ENCODE assay signal across 8 cellular contexts in genomic region chr13:48504606-48505369, GRCh38. TPM values are rescaled to one million over a fixed set of nuclear protein-coding genes. Genes with fewer than 3 reads are reported as not detected.
DNase-seq lines count a peak whose midpoint lies in the region; ATAC-seq, FAIRE-seq and TF ChIP-seq lines count a peak whose summit lies in the region.

No MANE protein-coding gene starts in this region.

- ATAC-seq in HepG2, result peak; percentile 44; the same call in 1 of the 3 replicates
- no peak for ATAC-seq in upper lobe of right lung
- no peak for ATAC-seq in omental fat pad (ENCODE audit: low FRiP score)

- no peak overlapping the region for H3K27ac ChIP-seq in HepG2 (ENCODE audit: extremely low read length, insufficient read depth, low read length)
- H3K27ac ChIP-seq in upper lobe of right lung, result peak overlapping the region; percentile 60

- peak overlapping the region; percentile 59 for H3K4me3 Mint-ChIP-seq in activated naive CD4-positive, alpha-beta T cell treated with anti-CD3 and anti-CD28 coated beads for 36 hours

- CTCF ChIA-PET in activated naive CD4-positive, alpha-beta T cell treated with anti-CD3 and anti-CD28 coated beads for 36 hours (lab: Charles Lee), result interaction anchor here (0.6 to 1.3 kb wide), 3 partner anchors 17 to 379 kb away, joined by 3 read pairs; no protein-coding TSS in a partner anchor
- CTCF ChIA-PET in HepG2 (lab: Yijun Ruan, JAX; ENCODE audit: low intra/inter-chr PET ratio, low total read pairs), result no interaction called here

- WGBS in HepG2 (ENCODE audit: low lambda C conversion rate), result 82% methylated on average over 11 of the region's 11 CpGs

- FAIRE-seq in HepG2 (lab: Jason Lieb, UNC), result no peak

- peak overlapping the region; percentile 75 for H3K27ac Mint-ChIP-seq in activated naive CD4-positive, alpha-beta T cell treated with anti-CD3 and anti-CD28 coated beads for 36 hours

- H3K36me3 ChIP-seq in HepG2 (replicated peaks in 1 of 2; ENCODE audit: control insufficient read depth in 1 of 2, insufficient read depth in 2 of 2, low read length in 2 of 2), result no peaks in the 10 kb centered on the region
- no peaks in the 10 kb centered on the region for H3K36me3 ChIP-seq in upper lobe of right lung

- H3K79me2 ChIP-seq in HepG2 (ENCODE audit: insufficient read depth, low read length), result no peaks in the 10 kb centered on the region

- H3K4me2 ChIP-seq in HepG2 (ENCODE audit: low read depth, low read length), result no peak overlapping the region

- H3K27me3 Mint-ChIP-seq in activated naive CD4-positive, alpha-beta T cell treated with anti-CD3 and anti-CD28 coated beads for 36 hours (ENCODE audit: low read depth), result no peaks in the 10 kb centered on the region

- no peak overlapping the region for H3K4me3 ChIP-seq in HepG2 (replicated peaks in 1 of 3; ENCODE audit: insufficient read depth in 1 of 3, low read depth in 2 of 3, low read length in 3 of 3)
- no peak overlapping the region for H3K4me3 ChIP-seq in upper lobe of right lung

- POLR2A ChIA-PET in HepG2 (lab: Yijun Ruan, JAX), result no interaction called here

- BruUV-seq in HepG2 (replicated peaks; lab: Mats Ljungman, UMichigan), result no TSS peak

- no peak for TF ChIP-seq RAD21 in HepG2 (CRISPR knock-in tag; IDR thresholded peaks at IDR 0.05)

- DNase-seq in stimulated activated CD4-positive, alpha-beta T cell treated with anti-CD3 and anti-CD28 coated beads, Interleukin-1b, Interleukin-23, amount 100 ng/mL, for 48 hours, result peak; percentile 35
- no peak for DNase-seq in stimulated activated CD4-positive, alpha-beta T cell treated with anti-CD3 and anti-CD28 coated beads, Interleukin-15, amount 100 ng/mL, for 24 hours
- peak; percentile 61 for DNase-seq in activated naive CD4-positive, alpha-beta T cell treated with anti-CD3 and anti-CD28 coated beads for 36 hours
- DNase-seq in HepG2 (ENCODE audit: low spot score), result no peak
- no peak for DNase-seq in upper lobe of right lung
- DNase-seq in NCI-H1694 treated with DMSO at 0.1 percent for 48 hours (lab: John Stamatoyannopoulos, UW), result no peak
- DNase-seq in NCI-H345 treated with DMSO at 0.1 percent for 48 hours (lab: John Stamatoyannopoulos, UW; ENCODE audit: unreplicated experiment), result no peak
- no peak for DNase-seq in omental fat pad (ENCODE audit: low spot score)

- H3K27me3 ChIP-seq in HepG2 (ENCODE audit: control insufficient read depth in 1 of 2, insufficient read depth in 2 of 2, low read length in 2 of 2), result no peaks in the 10 kb centered on the region; a peak in 1 of 5 replicates
- no peaks in the 10 kb centered on the region for H3K27me3 ChIP-seq in upper lobe of right lung

- in situ Hi-C loops in HepG2 (cut with HindIII; ENCODE audit: extremely low pct_ligation_motif_present, low pct_unique_long_range_greater_than_20kb), result no loop called here

- H3K4me1 Mint-ChIP-seq in activated naive CD4-positive, alpha-beta T cell treated with anti-CD3 and anti-CD28 coated beads for 36 hours (ENCODE audit: low read depth), result peaks cover 56% of the 10 kb centered on the region

- H3K9ac ChIP-seq in HepG2 (ENCODE audit: insufficient read depth, low read depth, low read length), result no peak overlapping the region

- TF ChIP-seq POLR2A in HepG2 (IDR thresholded peaks at IDR 0.05; ENCODE audit: insufficient read depth in 1 of 2, low read depth in 2 of 2, low read length in 2 of 2), result no peak

- intact Hi-C loops in activated naive CD4-positive, alpha-beta T cell treated with anti-CD3 and anti-CD28 coated beads for 36 hours (cut with micrococcal nuclease), result loop anchor here (1.0 to 2.0 kb wide), 9 partner anchors 14 to 294 kb away; no protein-coding TSS in a partner anchor
- intact Hi-C loops in HepG2 (cut with micrococcal nuclease; ENCODE audit: unreplicated experiment), result no loop called here
- intact Hi-C loops in upper lobe of right lung (cut with DNase I), result no loop called here

- peak; percentile 36 for TF ChIP-seq CTCF in HepG2 (CRISPR knock-in tag; IDR thresholded peaks at IDR 0.05)
- TF ChIP-seq CTCF in upper lobe of right lung (IDR thresholded peaks at IDR 0.05), result no peak
- TF ChIP-seq CTCF in omental fat pad (IDR thresholded peaks at IDR 0.05), result no peak

- no peaks in the 10 kb centered on the region for H4K20me1 ChIP-seq in HepG2 (ENCODE audit: insufficient read depth, low read length)

- H3K4me1 ChIP-seq in HepG2 (ENCODE audit: insufficient read depth, low read length) (0 out of 2 replicates have a peak, but pooled peaks cover 7% of the 10 kb centered on the region), upper lobe of right lung (peaks cover 41% of the 10 kb centered on the region)

- H3K9me3 Mint-ChIP-seq in activated naive CD4-positive, alpha-beta T cell treated with anti-CD3 and anti-CD28 coated beads for 36 hours, result no peaks in the 10 kb centered on the region

- no peaks in the 10 kb centered on the region for H3K36me3 Mint-ChIP-seq in activated naive CD4-positive, alpha-beta T cell treated with anti-CD3 and anti-CD28 coated beads for 36 hours (ENCODE audit: low read depth)

- H2AFZ ChIP-seq in HepG2 (ENCODE audit: low read length), result no peak overlapping the region

- H3K9me3 ChIP-seq in HepG2 (ENCODE audit: low read length) (no peaks in the 10 kb centered on the region), upper lobe of right lung (no peaks in the 10 kb centered on the region)

- TF ChIP-seq EP300 in HepG2 (IDR thresholded peaks at IDR 0.05; ENCODE audit: low read depth in 2 of 2, low read length in 2 of 2) (no peak), HepG2 (CRISPR knock-in tag; IDR thresholded peaks at IDR 0.05; ENCODE audit: borderline replicate concordance) (no peak)

TF ChIP-seq in HepG2, 621 proteins besides CTCF, POLR2A, EP300 and RAD21:
- TF ChIP-seq ZNF235 (CRISPR knock-in tag; IDR thresholded peaks at IDR 0.05; ENCODE audit: borderline replicate concordance), result no peak
- TF ChIP-seq ZNF230 (CRISPR knock-in tag; IDR thresholded peaks at IDR 0.05), result no peak
- TF ChIP-seq, protein P1, sequence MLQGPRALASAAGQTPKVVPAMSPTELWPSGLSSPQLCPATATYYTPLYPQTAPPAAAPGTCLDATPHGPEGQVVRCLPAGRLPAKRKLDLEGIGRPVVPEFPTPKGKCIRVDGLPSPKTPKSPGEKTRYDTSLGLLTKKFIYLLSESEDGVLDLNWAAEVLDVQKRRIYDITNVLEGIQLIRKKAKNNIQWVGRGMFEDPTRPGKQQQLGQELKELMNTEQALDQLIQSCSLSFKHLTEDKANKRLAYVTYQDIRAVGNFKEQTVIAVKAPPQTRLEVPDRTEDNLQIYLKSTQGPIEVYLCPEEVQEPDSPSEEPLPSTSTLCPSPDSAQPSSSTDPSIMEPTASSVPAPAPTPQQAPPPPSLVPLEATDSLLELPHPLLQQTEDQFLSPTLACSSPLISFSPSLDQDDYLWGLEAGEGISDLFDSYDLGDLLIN (CRISPR knock-in tag; IDR thresholded peaks at IDR 0.05; ENCODE audit: borderline replicate concordance), result no peak
- no peak for TF ChIP-seq ZNF205 (CRISPR knock-in tag; IDR thresholded peaks at IDR 0.05)
- no peak for TF ChIP-seq SAFB2 (CRISPR knock-in tag; IDR thresholded peaks at IDR 0.05; ENCODE audit: borderline replicate concordance, low read depth)
- TF ChIP-seq STAG1 (CRISPR knock-in tag; IDR thresholded peaks at IDR 0.05), result peak; percentile 33

RNA-seq across cellular contexts. Expression of gene RCBTB2, which starts 28.1 kb away (rescaled TPM):
- total RNA-seq in activated naive CD4-positive, alpha-beta T cell treated with anti-CD3 and anti-CD28 coated beads for 36 hours, result 1 to 10 TPM; 1.2 to 1.4 TPM
- 1.9 and 3.0 TPM in 2 replicates for total RNA-seq in HepG2 (2016; rRNA removed; fragmentation: Illumina TruSeq; extraction: Trizol)
- 0.26 and 0.40 TPM in 2 replicates for total RNA-seq in HepG2 (2016; cell fraction: cytosol; rRNA removed; fragmentation: Illumina TruSeq; extraction: Trizol; ENCODE audit: low read depth)
- total RNA-seq in HepG2 (2016; cell fraction: insoluble cytoplasmic fraction; rRNA removed; fragmentation: Illumina TruSeq; extraction: Trizol), result 2.2 and 2.8 TPM in 2 replicates
- total RNA-seq in HepG2 (2016; cell fraction: membrane; rRNA removed; fragmentation: Illumina TruSeq; extraction: Trizol), result 0.86 and 1.1 TPM in 2 replicates
- 2.0 and 4.1 TPM in 2 replicates for total RNA-seq in HepG2 (2016; cell fraction: nucleus; rRNA removed; fragmentation: Illumina TruSeq; extraction: Trizol)
- polyA plus RNA-seq in HepG2 (2011; rRNA removed), result 1.8 and 2.7 TPM in 2 replicates
- polyA plus RNA-seq in HepG2 (2011; cell fraction: cytosol; rRNA removed), result 1.3 and 1.6 TPM in 2 replicates
- polyA plus RNA-seq in HepG2 (2011; cell fraction: nucleus; rRNA removed), result 1.8 and 2.5 TPM in 2 replicates
- 1.2 and 1.6 TPM in 2 replicates for polyA plus RNA-seq in HepG2 (2012)
- polyA plus RNA-seq in HepG2 (2016; cell fraction: cytosol; fragmentation: Illumina TruSeq; extraction: Trizol; ENCODE audit: low read depth), result 0.16 and 0.17 TPM in 2 replicates
- 2.0 and 2.2 TPM in 2 replicates for polyA plus RNA-seq in HepG2 (2016; cell fraction: insoluble cytoplasmic fraction; fragmentation: Illumina TruSeq; extraction: Trizol; ENCODE audit: low read depth)
- polyA plus RNA-seq in HepG2 (2016; cell fraction: membrane; fragmentation: Illumina TruSeq; extraction: Trizol; ENCODE audit: low read depth), result 0.30 and 0.35 TPM in 2 replicates
- polyA plus RNA-seq in HepG2 (2016; cell fraction: nucleus; fragmentation: Illumina TruSeq; extraction: Trizol; ENCODE audit: insufficient read depth, low read depth), result 3.2 and 3.5 TPM in 2 replicates
- polyA minus RNA-seq in HepG2 (2011; rRNA and poly(A)+ RNA removed; ENCODE audit: low replicate concordance), result 3.5 and 3.8 TPM in 2 replicates
- 1.2 and 1.4 TPM in 2 replicates for polyA minus RNA-seq in HepG2 (2011; cell fraction: cytosol; rRNA and poly(A)+ RNA removed)
- 3.1 and 4.5 TPM in 2 replicates for polyA minus RNA-seq in HepG2 (2011; cell fraction: nucleus; rRNA and poly(A)+ RNA removed)
- total RNA-seq in upper lobe of right lung, result 18.4 TPM
- 10 to 100 TPM in 3 of 4 donors, 1 to 10 TPM in 1; 6.7 to 30.6 (median 13.0) TPM for total RNA-seq in omental fat pad

Comparison
In these comparisons a context has a peak if more than half of its experiments do, and no peak if none do; other contexts are left out.
1. DNase-seq: peak in stimulated activated CD4-positive, alpha-beta T cell treated with anti-CD3 and anti-CD28 coated beads, Interleukin-1b, Interleukin-23, amount 100 ng/mL, for 48 hours (single experiment) and activated naive CD4-positive, alpha-beta T cell treated with anti-CD3 and anti-CD28 coated beads for 36 hours (single experiment); none in stimulated activated CD4-positive, alpha-beta T cell treated with anti-CD3 and anti-CD28 coated beads, Interleukin-15, amount 100 ng/mL, for 24 hours (single experiment), HepG2 (single experiment), upper lobe of right lung (single experiment), NCI-H1694 treated with DMSO at 0.1 percent for 48 hours (single experiment), NCI-H345 treated with DMSO at 0.1 percent for 48 hours (single experiment) and omental fat pad (single experiment).